ENCODE assay signal across 1 cellular context in the genomic region with DNA sequence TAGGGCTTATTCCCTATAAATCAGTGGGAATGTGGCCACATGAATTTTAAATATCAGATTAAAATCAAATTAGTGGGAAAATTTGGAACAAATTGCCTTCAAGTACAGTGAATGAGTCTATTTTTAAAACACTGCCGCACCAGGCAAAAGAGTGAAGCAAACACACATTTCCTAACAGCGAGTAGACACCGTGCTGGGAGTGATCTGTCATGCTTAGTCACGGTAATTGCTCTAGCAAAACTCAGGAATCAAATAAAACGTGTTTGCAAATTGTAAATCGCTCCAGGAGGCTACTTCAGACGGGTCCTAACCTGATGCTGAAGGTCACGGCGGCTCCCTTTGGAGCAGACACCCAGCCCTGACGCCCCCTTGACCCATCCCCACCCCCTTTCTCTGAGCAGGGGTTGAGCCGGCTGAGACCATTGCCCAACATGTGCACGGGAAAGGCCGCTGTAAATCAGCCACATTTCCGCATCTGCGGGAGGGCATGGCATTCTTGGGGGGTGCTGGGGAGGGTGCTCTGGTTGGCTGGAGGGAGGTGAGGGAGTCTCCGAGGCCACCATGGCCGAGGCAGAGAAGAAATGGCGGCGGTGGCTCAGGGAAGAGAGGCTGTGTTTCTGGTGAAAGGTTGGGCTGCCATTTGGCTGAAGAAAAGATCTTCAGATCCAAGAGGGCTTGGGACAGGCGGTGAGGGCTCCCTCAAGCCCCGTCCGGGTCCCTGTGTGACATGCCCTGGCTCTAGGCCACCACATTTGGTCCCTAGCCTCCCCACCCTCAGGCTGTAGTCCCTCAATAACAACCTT.
TF ChIP-seq lines count a peak whose summit lies in the region.

No MANE protein-coding gene starts in this region.

TF ChIP-seq in HepG2, 621 proteins besides CTCF, POLR2A, EP300 and RAD21 (continued from another document and continues in another):
- TF ChIP-seq, protein P1, sequence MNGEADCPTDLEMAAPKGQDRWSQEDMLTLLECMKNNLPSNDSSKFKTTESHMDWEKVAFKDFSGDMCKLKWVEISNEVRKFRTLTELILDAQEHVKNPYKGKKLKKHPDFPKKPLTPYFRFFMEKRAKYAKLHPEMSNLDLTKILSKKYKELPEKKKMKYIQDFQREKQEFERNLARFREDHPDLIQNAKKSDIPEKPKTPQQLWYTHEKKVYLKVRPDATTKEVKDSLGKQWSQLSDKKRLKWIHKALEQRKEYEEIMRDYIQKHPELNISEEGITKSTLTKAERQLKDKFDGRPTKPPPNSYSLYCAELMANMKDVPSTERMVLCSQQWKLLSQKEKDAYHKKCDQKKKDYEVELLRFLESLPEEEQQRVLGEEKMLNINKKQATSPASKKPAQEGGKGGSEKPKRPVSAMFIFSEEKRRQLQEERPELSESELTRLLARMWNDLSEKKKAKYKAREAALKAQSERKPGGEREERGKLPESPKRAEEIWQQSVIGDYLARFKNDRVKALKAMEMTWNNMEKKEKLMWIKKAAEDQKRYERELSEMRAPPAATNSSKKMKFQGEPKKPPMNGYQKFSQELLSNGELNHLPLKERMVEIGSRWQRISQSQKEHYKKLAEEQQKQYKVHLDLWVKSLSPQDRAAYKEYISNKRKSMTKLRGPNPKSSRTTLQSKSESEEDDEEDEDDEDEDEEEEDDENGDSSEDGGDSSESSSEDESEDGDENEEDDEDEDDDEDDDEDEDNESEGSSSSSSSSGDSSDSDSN (CRISPR knock-in tag; IDR thresholded peaks at IDR 0.05), result peak; percentile 36; the same call in 1 of the 2 replicates
- TF ChIP-seq, protein P2, sequence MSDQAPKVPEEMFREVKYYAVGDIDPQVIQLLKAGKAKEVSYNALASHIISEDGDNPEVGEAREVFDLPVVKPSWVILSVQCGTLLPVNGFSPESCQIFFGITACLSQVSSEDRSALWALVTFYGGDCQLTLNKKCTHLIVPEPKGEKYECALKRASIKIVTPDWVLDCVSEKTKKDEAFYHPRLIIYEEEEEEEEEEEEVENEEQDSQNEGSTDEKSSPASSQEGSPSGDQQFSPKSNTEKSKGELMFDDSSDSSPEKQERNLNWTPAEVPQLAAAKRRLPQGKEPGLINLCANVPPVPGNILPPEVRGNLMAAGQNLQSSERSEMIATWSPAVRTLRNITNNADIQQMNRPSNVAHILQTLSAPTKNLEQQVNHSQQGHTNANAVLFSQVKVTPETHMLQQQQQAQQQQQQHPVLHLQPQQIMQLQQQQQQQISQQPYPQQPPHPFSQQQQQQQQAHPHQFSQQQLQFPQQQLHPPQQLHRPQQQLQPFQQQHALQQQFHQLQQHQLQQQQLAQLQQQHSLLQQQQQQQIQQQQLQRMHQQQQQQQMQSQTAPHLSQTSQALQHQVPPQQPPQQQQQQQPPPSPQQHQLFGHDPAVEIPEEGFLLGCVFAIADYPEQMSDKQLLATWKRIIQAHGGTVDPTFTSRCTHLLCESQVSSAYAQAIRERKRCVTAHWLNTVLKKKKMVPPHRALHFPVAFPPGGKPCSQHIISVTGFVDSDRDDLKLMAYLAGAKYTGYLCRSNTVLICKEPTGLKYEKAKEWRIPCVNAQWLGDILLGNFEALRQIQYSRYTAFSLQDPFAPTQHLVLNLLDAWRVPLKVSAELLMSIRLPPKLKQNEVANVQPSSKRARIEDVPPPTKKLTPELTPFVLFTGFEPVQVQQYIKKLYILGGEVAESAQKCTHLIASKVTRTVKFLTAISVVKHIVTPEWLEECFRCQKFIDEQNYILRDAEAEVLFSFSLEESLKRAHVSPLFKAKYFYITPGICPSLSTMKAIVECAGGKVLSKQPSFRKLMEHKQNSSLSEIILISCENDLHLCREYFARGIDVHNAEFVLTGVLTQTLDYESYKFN (CRISPR knock-in tag; conservative IDR thresholded peaks at IDR 0.05), result peak; percentile 63; the same call in 1 of the 2 replicates
- TF ChIP-seq ZNF792 (CRISPR knock-in tag; IDR thresholded peaks at IDR 0.05) (peak; percentile 68; the same call in 1 of the 2 replicates), CC2D1A (CRISPR knock-in tag; IDR thresholded peaks at IDR 0.05) (0 out of 2 replicates have a peak, but pooled peaks have one; percentile 37), HNF4G (IDR thresholded peaks at IDR 0.05; ENCODE audit: borderline replicate concordance, low read depth, low read length) (peak; percentile 80; the same call in 1 of the 2 replicates), HNF4G (CRISPR knock-in tag; IDR thresholded peaks at IDR 0.05; ENCODE audit: borderline replicate concordance, low read depth) (no peak), TGIF2 (CRISPR knock-in tag; IDR thresholded peaks at IDR 0.05) (peak; percentile 68; the same call in 1 of the 2 replicates), KMT2B (CRISPR knock-in tag; IDR thresholded peaks at IDR 0.05) (0 out of 2 replicates have a peak, but pooled peaks have one; percentile 21), SOX13 (IDR thresholded peaks at IDR 0.05) (peak; percentile 30; the same call in 1 of the 2 replicates), SOX13 (CRISPR knock-in tag; conservative IDR thresholded peaks at IDR 0.05 in 1 of 2, IDR thresholded peaks at IDR 0.05 in 1 of 2) (peak in 1 of 2 experiments; percentile 42; a peak in 1 of 4 replicates), PITX1 (CRISPR knock-in tag; IDR thresholded peaks at IDR 0.05) (peak; percentile 22; the same call in 1 of the 2 replicates), MAFK (conservative IDR thresholded peaks at IDR 0.05 in 1 of 2, IDR thresholded peaks at IDR 0.05 in 1 of 2; ENCODE audit: low read length in 2 of 2) (peak; percentile 33 to 65; a peak in 3 of 4 replicates), ZNF563 (CRISPR knock-in tag; IDR thresholded peaks at IDR 0.05) (no peak), ZSCAN25 (CRISPR knock-in tag; IDR thresholded peaks at IDR 0.05) (0 out of 2 replicates have a peak, but pooled peaks have one; percentile 7), TAF15 (IDR thresholded peaks at IDR 0.05; ENCODE audit: low read depth, low read length, poor library complexity, severe bottlenecking) (peak; percentile 49), ELF1 (CRISPR knock-in tag; IDR thresholded peaks at IDR 0.05) (peak; percentile 82), SOX6 (IDR thresholded peaks at IDR 0.05) (no peak), SOX6 (CRISPR knock-in tag; IDR thresholded peaks at IDR 0.05) (peak; percentile 51; the same call in 1 of the 2 replicates), TCF7 (IDR thresholded peaks at IDR 0.05; ENCODE audit: low read depth) (peak; percentile 94), ZNF33B (CRISPR knock-in tag; IDR thresholded peaks at IDR 0.05) (0 out of 2 replicates have a peak, but pooled peaks have one; percentile 65), ZNF430 (CRISPR knock-in tag; IDR thresholded peaks at IDR 0.05) (no peak), MED1 (CRISPR knock-in tag; IDR thresholded peaks at IDR 0.05) (0 out of 2 replicates have a peak, but pooled peaks have one; percentile 26), SMC3 (IDR thresholded peaks at IDR 0.05; ENCODE audit: low read length) (peak; percentile 12; the same call in 1 of the 2 replicates)
- TF ChIP-seq, protein P3, sequence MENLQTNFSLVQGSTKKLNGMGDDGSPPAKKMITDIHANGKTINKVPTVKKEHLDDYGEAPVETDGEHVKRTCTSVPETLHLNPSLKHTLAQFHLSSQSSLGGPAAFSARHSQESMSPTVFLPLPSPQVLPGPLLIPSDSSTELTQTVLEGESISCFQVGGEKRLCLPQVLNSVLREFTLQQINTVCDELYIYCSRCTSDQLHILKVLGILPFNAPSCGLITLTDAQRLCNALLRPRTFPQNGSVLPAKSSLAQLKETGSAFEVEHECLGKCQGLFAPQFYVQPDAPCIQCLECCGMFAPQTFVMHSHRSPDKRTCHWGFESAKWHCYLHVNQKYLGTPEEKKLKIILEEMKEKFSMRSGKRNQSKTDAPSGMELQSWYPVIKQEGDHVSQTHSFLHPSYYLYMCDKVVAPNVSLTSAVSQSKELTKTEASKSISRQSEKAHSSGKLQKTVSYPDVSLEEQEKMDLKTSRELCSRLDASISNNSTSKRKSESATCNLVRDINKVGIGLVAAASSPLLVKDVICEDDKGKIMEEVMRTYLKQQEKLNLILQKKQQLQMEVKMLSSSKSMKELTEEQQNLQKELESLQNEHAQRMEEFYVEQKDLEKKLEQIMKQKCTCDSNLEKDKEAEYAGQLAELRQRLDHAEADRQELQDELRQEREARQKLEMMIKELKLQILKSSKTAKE (CRISPR knock-in tag; IDR thresholded peaks at IDR 0.05; ENCODE audit: borderline replicate concordance), result peak; percentile 63; the same call in 1 of the 2 replicates
- TF ChIP-seq, protein P4, sequence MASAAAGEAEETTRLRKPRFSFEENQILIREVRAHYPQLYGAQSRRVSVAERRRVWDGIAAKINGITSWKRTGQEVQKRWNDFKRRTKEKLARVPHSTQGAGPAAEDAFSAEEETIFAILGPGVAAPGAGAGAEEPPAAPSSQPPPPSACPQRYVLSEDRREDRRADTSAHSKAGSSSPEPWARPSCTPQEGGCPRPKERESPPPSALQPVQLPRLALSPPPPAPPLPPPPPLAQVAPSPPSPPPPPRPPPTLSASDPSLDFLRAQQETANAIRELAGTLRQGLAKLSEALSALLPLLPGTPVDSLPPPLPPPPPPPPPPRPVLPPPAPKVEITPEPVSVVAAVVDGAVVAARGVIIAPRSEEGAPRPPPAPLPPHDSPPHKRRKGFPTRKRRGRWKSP (CRISPR knock-in tag; IDR thresholded peaks at IDR 0.05), result 0 out of 2 replicates have a peak, but pooled peaks have one; percentile 75
- TF ChIP-seq, protein P5, sequence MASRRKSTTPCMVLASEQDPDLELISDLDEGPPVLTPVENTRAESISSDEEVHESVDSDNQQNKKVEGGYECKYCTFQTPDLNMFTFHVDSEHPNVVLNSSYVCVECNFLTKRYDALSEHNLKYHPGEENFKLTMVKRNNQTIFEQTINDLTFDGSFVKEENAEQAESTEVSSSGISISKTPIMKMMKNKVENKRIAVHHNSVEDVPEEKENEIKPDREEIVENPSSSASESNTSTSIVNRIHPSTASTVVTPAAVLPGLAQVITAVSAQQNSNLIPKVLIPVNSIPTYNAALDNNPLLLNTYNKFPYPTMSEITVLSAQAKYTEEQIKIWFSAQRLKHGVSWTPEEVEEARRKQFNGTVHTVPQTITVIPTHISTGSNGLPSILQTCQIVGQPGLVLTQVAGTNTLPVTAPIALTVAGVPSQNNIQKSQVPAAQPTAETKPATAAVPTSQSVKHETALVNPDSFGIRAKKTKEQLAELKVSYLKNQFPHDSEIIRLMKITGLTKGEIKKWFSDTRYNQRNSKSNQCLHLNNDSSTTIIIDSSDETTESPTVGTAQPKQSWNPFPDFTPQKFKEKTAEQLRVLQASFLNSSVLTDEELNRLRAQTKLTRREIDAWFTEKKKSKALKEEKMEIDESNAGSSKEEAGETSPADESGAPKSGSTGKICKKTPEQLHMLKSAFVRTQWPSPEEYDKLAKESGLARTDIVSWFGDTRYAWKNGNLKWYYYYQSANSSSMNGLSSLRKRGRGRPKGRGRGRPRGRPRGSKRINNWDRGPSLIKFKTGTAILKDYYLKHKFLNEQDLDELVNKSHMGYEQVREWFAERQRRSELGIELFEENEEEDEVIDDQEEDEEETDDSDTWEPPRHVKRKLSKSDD (CRISPR knock-in tag; IDR thresholded peaks at IDR 0.05; ENCODE audit: low read depth), result peak; percentile 58; the same call in 1 of the 2 replicates
- TF ChIP-seq, protein P6, sequence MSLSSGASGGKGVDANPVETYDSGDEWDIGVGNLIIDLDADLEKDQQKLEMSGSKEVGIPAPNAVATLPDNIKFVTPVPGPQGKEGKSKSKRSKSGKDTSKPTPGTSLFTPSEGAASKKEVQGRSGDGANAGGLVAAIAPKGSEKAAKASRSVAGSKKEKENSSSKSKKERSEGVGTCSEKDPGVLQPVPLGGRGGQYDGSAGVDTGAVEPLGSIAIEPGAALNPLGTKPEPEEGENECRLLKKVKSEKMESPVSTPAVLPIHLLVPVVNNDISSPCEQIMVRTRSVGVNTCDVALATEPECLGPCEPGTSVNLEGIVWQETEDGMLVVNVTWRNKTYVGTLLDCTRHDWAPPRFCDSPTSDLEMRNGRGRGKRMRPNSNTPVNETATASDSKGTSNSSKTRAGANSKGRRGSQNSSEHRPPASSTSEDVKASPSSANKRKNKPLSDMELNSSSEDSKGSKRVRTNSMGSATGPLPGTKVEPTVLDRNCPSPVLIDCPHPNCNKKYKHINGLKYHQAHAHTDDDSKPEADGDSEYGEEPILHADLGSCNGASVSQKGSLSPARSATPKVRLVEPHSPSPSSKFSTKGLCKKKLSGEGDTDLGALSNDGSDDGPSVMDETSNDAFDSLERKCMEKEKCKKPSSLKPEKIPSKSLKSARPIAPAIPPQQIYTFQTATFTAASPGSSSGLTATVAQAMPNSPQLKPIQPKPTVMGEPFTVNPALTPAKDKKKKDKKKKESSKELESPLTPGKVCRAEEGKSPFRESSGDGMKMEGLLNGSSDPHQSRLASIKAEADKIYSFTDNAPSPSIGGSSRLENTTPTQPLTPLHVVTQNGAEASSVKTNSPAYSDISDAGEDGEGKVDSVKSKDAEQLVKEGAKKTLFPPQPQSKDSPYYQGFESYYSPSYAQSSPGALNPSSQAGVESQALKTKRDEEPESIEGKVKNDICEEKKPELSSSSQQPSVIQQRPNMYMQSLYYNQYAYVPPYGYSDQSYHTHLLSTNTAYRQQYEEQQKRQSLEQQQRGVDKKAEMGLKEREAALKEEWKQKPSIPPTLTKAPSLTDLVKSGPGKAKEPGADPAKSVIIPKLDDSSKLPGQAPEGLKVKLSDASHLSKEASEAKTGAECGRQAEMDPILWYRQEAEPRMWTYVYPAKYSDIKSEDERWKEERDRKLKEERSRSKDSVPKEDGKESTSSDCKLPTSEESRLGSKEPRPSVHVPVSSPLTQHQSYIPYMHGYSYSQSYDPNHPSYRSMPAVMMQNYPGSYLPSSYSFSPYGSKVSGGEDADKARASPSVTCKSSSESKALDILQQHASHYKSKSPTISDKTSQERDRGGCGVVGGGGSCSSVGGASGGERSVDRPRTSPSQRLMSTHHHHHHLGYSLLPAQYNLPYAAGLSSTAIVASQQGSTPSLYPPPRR (CRISPR knock-in tag; IDR thresholded peaks at IDR 0.05; ENCODE audit: borderline replicate concordance), result peak; percentile 63; the same call in 1 of the 2 replicates
- TF ChIP-seq, protein P7, sequence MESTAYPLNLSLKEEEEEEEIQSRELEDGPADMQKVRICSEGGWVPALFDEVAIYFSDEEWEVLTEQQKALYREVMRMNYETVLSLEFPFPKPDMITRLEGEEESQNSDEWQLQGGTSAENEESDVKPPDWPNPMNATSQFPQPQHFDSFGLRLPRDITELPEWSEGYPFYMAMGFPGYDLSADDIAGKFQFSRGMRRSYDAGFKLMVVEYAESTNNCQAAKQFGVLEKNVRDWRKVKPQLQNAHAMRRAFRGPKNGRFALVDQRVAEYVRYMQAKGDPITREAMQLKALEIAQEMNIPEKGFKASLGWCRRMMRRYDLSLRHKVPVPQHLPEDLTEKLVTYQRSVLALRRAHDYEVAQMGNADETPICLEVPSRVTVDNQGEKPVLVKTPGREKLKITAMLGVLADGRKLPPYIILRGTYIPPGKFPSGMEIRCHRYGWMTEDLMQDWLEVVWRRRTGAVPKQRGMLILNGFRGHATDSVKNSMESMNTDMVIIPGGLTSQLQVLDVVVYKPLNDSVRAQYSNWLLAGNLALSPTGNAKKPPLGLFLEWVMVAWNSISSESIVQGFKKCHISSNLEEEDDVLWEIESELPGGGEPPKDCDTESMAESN (CRISPR knock-in tag; conservative IDR thresholded peaks at IDR 0.05), result peak; percentile 34; the same call in 1 of the 2 replicates
- TF ChIP-seq, protein P8, sequence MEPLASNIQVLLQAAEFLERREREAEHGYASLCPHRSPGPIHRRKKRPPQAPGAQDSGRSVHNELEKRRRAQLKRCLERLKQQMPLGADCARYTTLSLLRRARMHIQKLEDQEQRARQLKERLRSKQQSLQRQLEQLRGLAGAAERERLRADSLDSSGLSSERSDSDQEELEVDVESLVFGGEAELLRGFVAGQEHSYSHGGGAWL (CRISPR knock-in tag; IDR thresholded peaks at IDR 0.05), result 0 out of 2 replicates have a peak, but pooled peaks have one; percentile 58
